ENCODE assay signal across 19 cellular contexts in genomic region chr16:8727857-8728618, GRCh38.
"Had no signal": no experiment of that assay in that cellular context is flagged by ENCODE, and none has a peak within 500 bp of the region (broad histone marks: within the 10 kb centered on the region; RNA-seq: fewer than 3 reads in every experiment).

No MANE protein-coding gene starts in this region.

- H3K9me3 ChIP-seq: stomach, vagina had no signal

- FAIRE-seq: colon, keratinocyte had no signal

- H3K36me3 Mint-ChIP-seq: WTC11 had no signal

- H3K27ac ChIP-seq: brain microvascular endothelial cell, foreskin keratinocyte, stomach, vagina had no signal

- H3K4me1 ChIP-seq: stomach, vagina had no signal

- H3K9me3 Mint-ChIP-seq: T-helper 2 cell treated with Interferon-gamma antibody and Interleukin-4, amounts not matched to agents 5 μg/mL and 100 μg/mL, for 36 hours; WTC11 had no signal

- H3K27me3 Mint-ChIP-seq: progenitor cell of endocrine pancreas had no signal

- H3K4me1 Mint-ChIP-seq: WTC11 had no signal

- DNase-seq: activated CD4-positive, alpha-beta T cell treated with anti-CD3 and anti-CD28 coated beads for 48 hours; anterior cingulate cortex; brain microvascular endothelial cell; central memory CD4-positive, alpha-beta T cell; dorsolateral prefrontal cortex; foreskin keratinocyte; stimulated activated CD4-positive, alpha-beta T cell treated with anti-CD3 and anti-CD28 coated beads, Interleukin-12 subunit alpha, Interleukin-12 subunit beta, amount 100 ng/mL, for 4 hours; stimulated activated CD4-positive, alpha-beta T cell treated with anti-CD3 and anti-CD28 coated beads, Interleukin-1b, Interleukin-23, amount 100 ng/mL, for 48 hours; stimulated activated CD8-positive, alpha-beta memory T cell treated with anti-CD3 and anti-CD28 coated beads, Interleukin-4, amount 100 ng/mL, for 48 hours; stomach; trophoblast cell had no signal

- H3K27me3 ChIP-seq: brain microvascular endothelial cell, dorsolateral prefrontal cortex, foreskin keratinocyte, stomach, vagina had no signal

- H3K4me3 Mint-ChIP-seq: T-helper 2 cell treated with Interferon-gamma antibody and Interleukin-4, amounts not matched to agents 5 μg/mL and 100 μg/mL, for 36 hours; WTC11 had no signal

- ATAC-seq: foreskin keratinocyte, left lobe of liver, WTC11 had no signal

- H3K4me3 ChIP-seq: dorsolateral prefrontal cortex, lung, stomach, vagina had no signal

- H3K36me3 ChIP-seq: brain microvascular endothelial cell, stomach, vagina had no signal

- H3K27ac Mint-ChIP-seq: progenitor cell of endocrine pancreas; T-helper 2 cell treated with Interferon-gamma antibody and Interleukin-4, amounts not matched to agents 5 μg/mL and 100 μg/mL, for 36 hours; WTC11 had no signal
